In genomic region chr9:122822958-122823357, GRCh38 we compare ENCODE assay signal across 27 cellular contexts. TPM values are rescaled to one million over a fixed set of nuclear protein-coding genes. Genes with fewer than 3 reads are reported as not detected.
DNase-seq lines count a peak whose midpoint lies in the region; ATAC-seq and TF ChIP-seq lines count a peak whose summit lies in the region.
"Had no signal": no experiment of that assay in that cellular context is flagged by ENCODE, and none has a peak within 500 bp of the region (broad histone marks: within the 10 kb centered on the region; RNA-seq: fewer than 3 reads in every experiment).

No MANE protein-coding gene starts in this region.

- no peaks in the 10 kb centered on the region for H3K27me3 ChIP-seq in CD4-positive, alpha-beta T cell (ENCODE audit: control insufficient read depth, insufficient read depth, low read length)
- H3K27me3 ChIP-seq in osteoblast (ENCODE audit: insufficient read depth, low read length) (no peaks in the 10 kb centered on the region), gastrocnemius medialis (no peaks in the 10 kb centered on the region), MG63 (no peaks in the 10 kb centered on the region)

- peak overlapping the region; percentile 76 for H3K27ac Mint-ChIP-seq in CD4-positive, alpha-beta T cell
- H3K27ac Mint-ChIP-seq in IgD-negative memory B cell = peak overlapping the region in 2 of 3 donors; percentile 19 to 62
- peak overlapping the region; percentile 69 for H3K27ac Mint-ChIP-seq in central memory CD8-positive, alpha-beta T cell (ENCODE audit: low read depth)
- H3K27ac Mint-ChIP-seq in naive thymus-derived CD8-positive, alpha-beta T cell = peak overlapping the region in 8 of 10 donors; percentile 28 to 84 (median 60)
- H3K27ac Mint-ChIP-seq: T-helper 1 cell treated with Interleukin-12 subunit alpha and Interleukin-12 subunit beta and Interleukin-4 antibody, amounts not matched to agents 30 μg/mL and 1 μg/mL, for 36 hours had no signal

- no peak for TF ChIP-seq CTCF in CD4-positive, alpha-beta T cell (IDR thresholded peaks at IDR 0.05)
- TF ChIP-seq CTCF in osteoblast (IDR thresholded peaks at IDR 0.05; ENCODE audit: extremely low read depth, low read depth, low read length) (no peak), gastrocnemius medialis (IDR thresholded peaks at IDR 0.05 in 4 of 5, conservative IDR thresholded peaks at IDR 0.05 in 1 of 5) (no peak)

- H3K4me3 ChIP-seq in osteoblast (ENCODE audit: insufficient read depth, low read length) = no peak overlapping the region
- H3K4me3 ChIP-seq in gastrocnemius medialis = no peak overlapping the region
- no peak overlapping the region for H3K4me3 ChIP-seq in MG63

- H3K4me3 Mint-ChIP-seq in CD4-positive, alpha-beta T cell = no peak overlapping the region
- peak overlapping the region in 2 of 4 donors; percentile 49 to 53 for H3K4me3 Mint-ChIP-seq in IgD-negative memory B cell
- H3K4me3 Mint-ChIP-seq in central memory CD8-positive, alpha-beta T cell = no peak overlapping the region
- H3K4me3 Mint-ChIP-seq in naive thymus-derived CD8-positive, alpha-beta T cell = no peak overlapping the region
- H3K4me3 Mint-ChIP-seq: T-helper 1 cell treated with Interleukin-12 subunit alpha and Interleukin-12 subunit beta and Interleukin-4 antibody, amounts not matched to agents 30 μg/mL and 1 μg/mL, for 36 hours had no signal

- H3K4me1 ChIP-seq in osteoblast (ENCODE audit: insufficient read depth, low read length) (peaks cover 17% of the 10 kb centered on the region), gastrocnemius medialis (peaks cover 25 to 40% of the 10 kb centered on the region in 2 donors)

- TF ChIP-seq POLR2A in gastrocnemius medialis (IDR thresholded peaks at IDR 0.05) = no peak

- H3K27me3 Mint-ChIP-seq in CD4-positive, alpha-beta T cell = no peaks in the 10 kb centered on the region
- no peaks in the 10 kb centered on the region for H3K27me3 Mint-ChIP-seq in IgD-negative memory B cell
- H3K27me3 Mint-ChIP-seq in central memory CD8-positive, alpha-beta T cell = no peaks in the 10 kb centered on the region
- H3K27me3 Mint-ChIP-seq in naive thymus-derived CD8-positive, alpha-beta T cell = no peaks in the 10 kb centered on the region

- no peak overlapping the region for H3K4me2 ChIP-seq in osteoblast (ENCODE audit: insufficient read depth, low read length)
- H3K4me2 ChIP-seq: KMS-11 had no signal

- H3K36me3 Mint-ChIP-seq in CD4-positive, alpha-beta T cell (ENCODE audit: low read depth) = peaks cover 76% of the 10 kb centered on the region
- H3K36me3 Mint-ChIP-seq in IgD-negative memory B cell = peaks cover 6% of the 10 kb centered on the region
- H3K36me3 Mint-ChIP-seq in central memory CD8-positive, alpha-beta T cell (ENCODE audit: insufficient read depth) = peaks cover 36% of the 10 kb centered on the region
- peaks cover 0 to 66% (median 3%) of the 10 kb centered on the region in 3 donors for H3K36me3 Mint-ChIP-seq in naive thymus-derived CD8-positive, alpha-beta T cell

- H3K9me3 ChIP-seq in CD4-positive, alpha-beta T cell (ENCODE audit: control insufficient read depth, low read length) = no peaks in the 10 kb centered on the region
- H3K9me3 ChIP-seq in osteoblast (ENCODE audit: low read depth, low read length) (no peaks in the 10 kb centered on the region), gastrocnemius medialis (no peaks in the 10 kb centered on the region), MG63 (no peaks in the 10 kb centered on the region)

- intact Hi-C loops in CD4-positive, alpha-beta T cell (cut with DNase I, micrococcal nuclease) = loop anchor here (5.0 to 10.0 kb wide), 2 partner anchors 556 to 558 kb away; partner anchors contain the start of genes MRRF (in 1 of the 2) and RBM18 (in 1 of the 2)
- intact Hi-C loops in gastrocnemius medialis (cut with DNase I; ENCODE audit: low total_unique reads) = no loop called here

- no peak for DNase-seq in CD4-positive, alpha-beta T cell
- DNase-seq in central memory CD8-positive, alpha-beta T cell (ENCODE audit: low spot score in 2 of 2) = no peak
- no peak for DNase-seq in naive thymus-derived CD8-positive, alpha-beta T cell
- no peak for DNase-seq in osteoblast (ENCODE audit: insufficient read length, low spot score, missing footprints)
- no peak for DNase-seq in gastrocnemius medialis
- no peak for DNase-seq in MG63
- DNase-seq: activated CD4-positive, alpha-beta T cell treated with anti-CD3 and anti-CD28 coated beads for 1 hour; C1 segment of cervical spinal cord; central memory CD4-positive, alpha-beta T cell; NCI-H1436; NCI-H345; NCI-H748 treated with DMSO at 0.1 percent for 48 hours; retina; small intestine; substantia nigra had no signal

- H3K9me3 Mint-ChIP-seq in CD4-positive, alpha-beta T cell = no peaks in the 10 kb centered on the region
- H3K9me3 Mint-ChIP-seq in IgD-negative memory B cell = no peaks in the 10 kb centered on the region
- H3K9me3 Mint-ChIP-seq in central memory CD8-positive, alpha-beta T cell = no peaks in the 10 kb centered on the region
- no peaks in the 10 kb centered on the region for H3K9me3 Mint-ChIP-seq in naive thymus-derived CD8-positive, alpha-beta T cell
- H3K9me3 Mint-ChIP-seq: T-helper 1 cell treated with Interleukin-12 subunit alpha and Interleukin-12 subunit beta and Interleukin-4 antibody, amounts not matched to agents 30 μg/mL and 1 μg/mL, for 36 hours had no signal

- in situ Hi-C loops in gastrocnemius medialis (cut with MboI; ENCODE audit: low sequenced_read_pairs in 4 of 4) = loop anchor here in 3 of 4 donors (25.0 kb wide), 4 partner anchors 461 to 711 kb away; partner anchors contain the start of gene PTGS1 (in 1 of the 3)

- CTCF ChIA-PET in CD4-positive, alpha-beta T cell (lab: Charles Lee) = no interaction called here

- H3K36me3 ChIP-seq in osteoblast (ENCODE audit: insufficient read depth, low read length) (peaks cover 54% of the 10 kb centered on the region), gastrocnemius medialis (peaks cover 0 to 25% of the 10 kb centered on the region in 2 donors), MG63 (peaks cover 29% of the 10 kb centered on the region)

- H3K27ac ChIP-seq in CD4-positive, alpha-beta T cell (ENCODE audit: low read depth, low read length) = no peak overlapping the region
- H3K27ac ChIP-seq in osteoblast (ENCODE audit: low read depth, low read length) (no peak overlapping the region), gastrocnemius medialis (peak overlapping the region in 1 of 4 donors; percentile 65)
- H3K27ac ChIP-seq: KMS-11, RWPE1 had no signal

- peaks cover 12% of the 10 kb centered on the region for H4K20me1 ChIP-seq in osteoblast (ENCODE audit: insufficient read depth, low read length)

- no peak overlapping the region for H2AFZ ChIP-seq in osteoblast (ENCODE audit: low read length)

- H3K4me1 Mint-ChIP-seq in CD4-positive, alpha-beta T cell (ENCODE audit: low read depth) = peaks cover 75% of the 10 kb centered on the region
- H3K4me1 Mint-ChIP-seq in IgD-negative memory B cell = peaks cover 18 to 29% (median 25%) of the 10 kb centered on the region in 3 donors
- peaks cover 48% of the 10 kb centered on the region for H3K4me1 Mint-ChIP-seq in central memory CD8-positive, alpha-beta T cell
- peaks cover 19 to 68% (median 63%) of the 10 kb centered on the region in 4 donors for H3K4me1 Mint-ChIP-seq in naive thymus-derived CD8-positive, alpha-beta T cell

- peaks cover 36% of the 10 kb centered on the region for H3K79me2 ChIP-seq in osteoblast (ENCODE audit: insufficient read depth, low read length)

- no peak for ATAC-seq in CD4-positive, alpha-beta T cell (ENCODE audit: poor library complexity)
- no peak for ATAC-seq in central memory CD8-positive, alpha-beta T cell (replicated peaks; ENCODE audit: extremely low read depth, poor library complexity, severe bottlenecking)
- no peak for ATAC-seq in naive thymus-derived CD8-positive, alpha-beta T cell
- ATAC-seq in gastrocnemius medialis (no peak), GM19397 (IDR thresholded peaks at IDR 0.05; ENCODE audit: unreplicated experiment) (no peak)
- ATAC-seq: left lobe of liver had no signal

- POLR2A ChIA-PET in CD4-positive, alpha-beta T cell (lab: Charles Lee) = no interaction called here
- POLR2A ChIA-PET in naive thymus-derived CD8-positive, alpha-beta T cell (lab: Charles Lee) = interaction anchor here (1.0 kb wide), 1 partner anchor 12 kb away, joined by 3 read pairs; no protein-coding TSS in a partner anchor

RNA-seq across cellular contexts. Expression of gene PDCL, which starts 5.4 kb away (rescaled TPM):
- 10 to 100 TPM; 26.6 to 27.3 TPM for total RNA-seq in CD4-positive, alpha-beta T cell
- 8.2 TPM for polyA plus RNA-seq in IgD-negative memory B cell
- 10 to 100 TPM; 19.6 to 20.8 TPM for total RNA-seq in naive thymus-derived CD8-positive, alpha-beta T cell
- 10 to 100 TPM in 1 of 3 donors, 1 to 10 TPM in 2; 7.8 to 10.8 (median 8.3) TPM for polyA plus RNA-seq in naive thymus-derived CD8-positive, alpha-beta T cell
- 31.8 and 37.3 TPM in 2 replicates for total RNA-seq in osteoblast
- total RNA-seq in gastrocnemius medialis = 10 to 100 TPM in 1 of 4 donors, 1 to 10 TPM in 3; 3.3 to 10.7 (median 5.6) TPM
- 23.4 and 25.8 TPM in 2 replicates for total RNA-seq in MG63 (2014; rRNA removed; shearing (Covaris generic); ENCODE audit: low replicate concordance)

RNA-seq across cellular contexts. Expression of gene OR1K1, which starts 23.0 kb away (rescaled TPM):
- total RNA-seq in CD4-positive, alpha-beta T cell = not detected
- not detected for polyA plus RNA-seq in IgD-negative memory B cell
- total RNA-seq in naive thymus-derived CD8-positive, alpha-beta T cell = not detected
- not detected for polyA plus RNA-seq in naive thymus-derived CD8-positive, alpha-beta T cell
- total RNA-seq in osteoblast = not detected in 2 replicates
- total RNA-seq in gastrocnemius medialis = not detected
- total RNA-seq in MG63 (2014; rRNA removed; shearing (Covaris generic); ENCODE audit: low replicate concordance) = not detected in 2 replicates
- total RNA-seq: Daoy, dermis microvascular lymphatic vessel endothelial cell, fibroblast of lung, left lobe of liver, OCI-LY7, ureter had no signal
- polyA plus RNA-seq: AG04450, fibroblast of lung, small intestine had no signal

RNA-seq across cellular contexts. Expression of gene OR5C1, which starts 34.2 kb away (rescaled TPM):
- total RNA-seq in CD4-positive, alpha-beta T cell = not detected
- not detected for polyA plus RNA-seq in IgD-negative memory B cell
- total RNA-seq in naive thymus-derived CD8-positive, alpha-beta T cell = not detected
- polyA plus RNA-seq in naive thymus-derived CD8-positive, alpha-beta T cell = not detected
- not detected in 2 replicates for total RNA-seq in osteoblast
- not detected for total RNA-seq in gastrocnemius medialis
- total RNA-seq in MG63 (2014; rRNA removed; shearing (Covaris generic); ENCODE audit: low replicate concordance) = not detected in 2 replicates
- total RNA-seq: Daoy, dermis microvascular lymphatic vessel endothelial cell, fibroblast of lung, left lobe of liver, OCI-LY7, ureter had no signal
- polyA plus RNA-seq: AG04450, fibroblast of lung, small intestine had no signal
